ENCODE assay signal across 23 cellular contexts in genomic region chr7:156194813-156195212, GRCh38.
"Had no signal": no experiment of that assay in that cellular context is flagged by ENCODE, and none has a peak within 500 bp of the region (broad histone marks: within the 10 kb centered on the region; RNA-seq: fewer than 3 reads in every experiment).

No MANE protein-coding gene starts in this region.

- ATAC-seq: activated CD8-positive, alpha-beta memory T cell treated with anti-CD3 and anti-CD28 coated beads, Interleukin-2, amount 10 ng/mL, durations not matched to agents 7 days and 5 days; activated naive CD4-positive, alpha-beta T cell treated with anti-CD3 and anti-CD28 coated beads, Interleukin-2, amount 50 U/mL, for 72 hours; activated naive CD8-positive, alpha-beta T cell treated with anti-CD3 and anti-CD28 coated beads, Interleukin-2, amount 50 U/mL, for 24 hours; PC-3; T-helper 17 cell had no signal

- FAIRE-seq: astrocyte had no signal

- DNase-seq: activated B cell treated with CpG ODN at 0.5 μM for 24 hours; activated CD4-positive, alpha-beta T cell treated with anti-CD3 and anti-CD28 coated beads for 1 hour; activated CD4-positive, alpha-beta T cell treated with anti-CD3 and anti-CD28 coated beads, Interleukin-2, amount 10 ng/mL, durations not matched to agents 24 days and 14 days; activated CD4-positive, alpha-beta T cell treated with anti-CD3 and anti-CD28 coated beads, Interleukin-2, amount 50 U/mL, for 48 hours; activated CD8-positive, alpha-beta memory T cell treated with anti-CD3 and anti-CD28 coated beads, Interleukin-2, amount 10 ng/mL, durations not matched to agents 7 days and 5 days; activated effector memory CD4-positive, alpha-beta T cell treated with anti-CD3 and anti-CD28 coated beads, Interleukin-2, amount 50 U/mL, for 16 hours; activated naive CD4-positive, alpha-beta T cell treated with Interleukin-2 at 50 U/mL for 16 hours; activated naive CD8-positive, alpha-beta T cell treated with anti-CD3 and anti-CD28 coated beads, Interleukin-2, amount 50 U/mL, for 24 hours; activated T-cell treated with anti-CD3 and anti-CD28 coated beads, Interleukin-2, amount 50 U/mL, for 24 hours; amniotic stem cell; Karpas-422; MM.1S; NCI-H1694; NCI-H2029; NCI-H510A treated with DMSO at 0.1 percent for 48 hours; NCI-H774; NK-92 treated with Interleukin-12 subunit alpha and Interleukin-12 subunit beta, amount 100 ng/mL, for 24 hours; PC-3; SHP77 treated with DMSO at 0.1 percent for 48 hours; T-helper 17 cell; T-helper 9 cell had no signal
